In genomic region chr2:173720310-173720709, GRCh38 we compare ENCODE assay signal across 20 cellular contexts.
DNase-seq lines count a peak whose midpoint lies in the region; ATAC-seq, FAIRE-seq and TF ChIP-seq lines count a peak whose summit lies in the region.
"Had no signal": no experiment of that assay in that cellular context is flagged by ENCODE, and none has a peak within 500 bp of the region (broad histone marks: within the 10 kb centered on the region; RNA-seq: fewer than 3 reads in every experiment).

No MANE protein-coding gene starts in this region.

- ATAC-seq in natural killer cell: no peak
- ATAC-seq: activated CD8-positive, alpha-beta T cell treated with anti-CD3 and anti-CD28 coated beads, Interleukin-2, amount 10 ng/mL, durations not matched to agents 7 days and 5 days; left colon; psoas muscle had no signal

- no peaks in the 10 kb centered on the region for H3K4me1 Mint-ChIP-seq in activated CD4-positive, alpha-beta T cell treated with anti-CD3 and anti-CD28 coated beads, Interleukin-2, amount 10 ng/mL, durations not matched to agents 24 days and 14 days
- H3K4me1 Mint-ChIP-seq in natural killer cell: no peaks in the 10 kb centered on the region

- H3K27me3 Mint-ChIP-seq in activated CD4-positive, alpha-beta T cell treated with anti-CD3 and anti-CD28 coated beads, Interleukin-2, amount 10 ng/mL, durations not matched to agents 24 days and 14 days: peaks cover 28% of the 10 kb centered on the region
- H3K27me3 Mint-ChIP-seq in natural killer cell (ENCODE audit: low read depth in 2 of 2): peaks cover 22 to 33% of the 10 kb centered on the region in 2 donors

- H3K9me3 ChIP-seq in fibroblast of lung (ENCODE audit: control insufficient read depth, insufficient read depth, low read depth, low read length) (no peaks in the 10 kb centered on the region), parathyroid adenoma (ENCODE audit: control insufficient read depth, low read length) (no peaks in the 10 kb centered on the region)
- H3K9me3 ChIP-seq: A549, esophagus muscularis mucosa, psoas muscle had no signal

- H4K20me1 ChIP-seq in fibroblast of lung (ENCODE audit: control insufficient read depth, extremely low read depth, insufficient read depth, low read length): no peaks in the 10 kb centered on the region

- no peak overlapping the region for H3K4me3 ChIP-seq in fibroblast of lung (replicated peaks in 1 of 4; ENCODE audit: control extremely low read depth in 1 of 4, insufficient read depth in 1 of 4, low read depth in 3 of 4, low read length in 4 of 4)
- H3K4me3 ChIP-seq in parathyroid adenoma (ENCODE audit: low read depth, low read length): no peak overlapping the region
- H3K4me3 ChIP-seq: A549, esophagus muscularis mucosa, psoas muscle had no signal

- H3K4me3 Mint-ChIP-seq in activated CD4-positive, alpha-beta T cell treated with anti-CD3 and anti-CD28 coated beads, Interleukin-2, amount 10 ng/mL, durations not matched to agents 24 days and 14 days: no peak overlapping the region
- no peak overlapping the region for H3K4me3 Mint-ChIP-seq in natural killer cell
- H3K4me3 Mint-ChIP-seq: activated CD8-positive, alpha-beta T cell treated with anti-CD3 and anti-CD28 coated beads, Interleukin-2, amount 10 ng/mL, durations not matched to agents 7 days and 5 days; stimulated activated naive CD8-positive, alpha-beta T cell treated with anti-CD3 and anti-CD28 coated beads, Interleukin-15, Interleukin-2, amounts not matched to agents 100 ng/mL and 50 ng/mL, for 24 hours had no signal

- H3K36me3 ChIP-seq in fibroblast of lung (ENCODE audit: control insufficient read depth, insufficient read depth, low read length): no peaks in the 10 kb centered on the region
- H3K36me3 ChIP-seq in parathyroid adenoma (ENCODE audit: control insufficient read depth, insufficient read depth, low read length): no peaks in the 10 kb centered on the region
- H3K36me3 ChIP-seq: esophagus muscularis mucosa had no signal

- H2AFZ ChIP-seq in fibroblast of lung (ENCODE audit: low read length): no peak overlapping the region
- peak overlapping the region; percentile 11 for H2AFZ ChIP-seq in parathyroid adenoma

- H3K27ac Mint-ChIP-seq in activated CD4-positive, alpha-beta T cell treated with anti-CD3 and anti-CD28 coated beads, Interleukin-2, amount 10 ng/mL, durations not matched to agents 24 days and 14 days: no peak overlapping the region
- H3K27ac Mint-ChIP-seq in natural killer cell: no peak overlapping the region
- H3K27ac Mint-ChIP-seq: activated CD8-positive, alpha-beta T cell treated with anti-CD3 and anti-CD28 coated beads, Interleukin-2, amount 10 ng/mL, durations not matched to agents 7 days and 5 days; activated T-helper 2 cell treated with anti-CD3 and anti-CD28 coated beads, Interferon-gamma antibody, Interleukin-2, Interleukin-4, amounts not matched to agents 10 μg/mL and 5 μg/mL and 100 μg/mL, durations not matched to agents 14 hours and 24 hours and 36 hours; stimulated activated naive CD8-positive, alpha-beta T cell treated with anti-CD3 and anti-CD28 coated beads, Interleukin-15, Interleukin-2, amounts not matched to agents 100 ng/mL and 50 ng/mL, for 24 hours had no signal

- H3K9ac ChIP-seq in fibroblast of lung (ENCODE audit: insufficient read depth, low read length) (no peak overlapping the region), parathyroid adenoma (no peak overlapping the region)
- H3K9ac ChIP-seq: KMS-11 had no signal

- DNase-seq in activated CD4-positive, alpha-beta T cell treated with anti-CD3 and anti-CD28 coated beads, Interleukin-2, amount 10 ng/mL, durations not matched to agents 24 days and 14 days: peak; percentile 28
- no peak for DNase-seq in activated CD4-positive, alpha-beta T cell treated with anti-CD3 and anti-CD28 coated beads, Interleukin-2, amount 50 U/mL, for 1 hour
- peak; percentile 38 for DNase-seq in RPMI7951 (ENCODE audit: low read depth)
- peak; percentile 55 to 80 for DNase-seq in fibroblast of lung (ENCODE audit: low read depth in 2 of 2)
- DNase-seq in RCC 7860 (ENCODE audit: low spot score): no peak
- DNase-seq in NCI-H774 (lab: John Stamatoyannopoulos, UW): no peak
- no peak for DNase-seq in natural killer cell
- DNase-seq: activated CD8-positive, alpha-beta T cell treated with anti-CD3 and anti-CD28 coated beads, Interleukin-2, amount 10 ng/mL, durations not matched to agents 7 days and 5 days; anterior cingulate cortex; dermis blood vessel endothelial cell; GDM1; left colon; NCI-H146; psoas muscle had no signal

- peak; percentile 38 to 53 for TF ChIP-seq CTCF in fibroblast of lung (conservative IDR thresholded peaks at IDR 0.05 in 1 of 2, IDR thresholded peaks at IDR 0.05 in 1 of 2; ENCODE audit: low read depth in 1 of 2, low read length in 2 of 2)
- TF ChIP-seq CTCF in parathyroid adenoma (IDR thresholded peaks at IDR 0.05): no peak
- no peak for TF ChIP-seq CTCF in natural killer cell (IDR thresholded peaks at IDR 0.05)

- no peak overlapping the region for H3K4me2 ChIP-seq in fibroblast of lung (ENCODE audit: extremely low read depth, insufficient read depth, low read length)
- no peak overlapping the region for H3K4me2 ChIP-seq in parathyroid adenoma (ENCODE audit: low read length)
- H3K4me2 ChIP-seq: A549, KMS-11 had no signal

- FAIRE-seq in RCC 7860 (lab: Jason Lieb, UNC): no peak
- FAIRE-seq: A549 had no signal

- no peaks in the 10 kb centered on the region for H3K9me3 Mint-ChIP-seq in activated CD4-positive, alpha-beta T cell treated with anti-CD3 and anti-CD28 coated beads, Interleukin-2, amount 10 ng/mL, durations not matched to agents 24 days and 14 days
- H3K9me3 Mint-ChIP-seq in natural killer cell: no peaks in the 10 kb centered on the region
- H3K9me3 Mint-ChIP-seq: activated T-helper 2 cell treated with anti-CD3 and anti-CD28 coated beads, Interferon-gamma antibody, Interleukin-2, Interleukin-4, amounts not matched to agents 10 μg/mL and 5 μg/mL and 100 μg/mL, durations not matched to agents 14 hours and 24 hours and 36 hours; stimulated activated naive CD8-positive, alpha-beta T cell treated with anti-CD3 and anti-CD28 coated beads, Interleukin-15, Interleukin-2, amounts not matched to agents 100 ng/mL and 50 ng/mL, for 24 hours had no signal

- intact Hi-C loops in activated CD4-positive, alpha-beta T cell treated with anti-CD3 and anti-CD28 coated beads, Interleukin-2, amount 10 ng/mL, durations not matched to agents 24 days and 14 days (cut with micrococcal nuclease): no loop called here
- intact Hi-C loops in natural killer cell (cut with micrococcal nuclease): no loop called here

- H3K36me3 Mint-ChIP-seq in activated CD4-positive, alpha-beta T cell treated with anti-CD3 and anti-CD28 coated beads, Interleukin-2, amount 10 ng/mL, durations not matched to agents 24 days and 14 days (ENCODE audit: low read depth): no peaks in the 10 kb centered on the region
- no peaks in the 10 kb centered on the region for H3K36me3 Mint-ChIP-seq in natural killer cell

- H3K27me3 ChIP-seq in fibroblast of lung (ENCODE audit: control insufficient read depth, insufficient read depth, low read length): peaks cover 2% of the 10 kb centered on the region
- H3K27me3 ChIP-seq in parathyroid adenoma (ENCODE audit: control insufficient read depth, insufficient read depth, low read length): no peaks in the 10 kb centered on the region

- no peak overlapping the region for H3K27ac ChIP-seq in fibroblast of lung (ENCODE audit: insufficient read depth, low read length)
- no peak overlapping the region for H3K27ac ChIP-seq in parathyroid adenoma
- H3K27ac ChIP-seq: A549, esophagus muscularis mucosa, KMS-11, psoas muscle had no signal

- H3K4me1 ChIP-seq in fibroblast of lung (ENCODE audit: control insufficient read depth, extremely low read depth, insufficient read depth, low read length): no peaks in the 10 kb centered on the region
- H3K4me1 ChIP-seq in parathyroid adenoma: no peaks in the 10 kb centered on the region
- H3K4me1 ChIP-seq: esophagus muscularis mucosa, psoas muscle had no signal

- H3K79me2 ChIP-seq in fibroblast of lung (ENCODE audit: control insufficient read depth, insufficient read depth, low read length) (no peaks in the 10 kb centered on the region), parathyroid adenoma (no peaks in the 10 kb centered on the region)

Comparison
In these comparisons a context has a peak if more than half of its experiments do, and no peak if none do; other contexts are left out.
1. DNase-seq: peak in activated CD4-positive, alpha-beta T cell treated with anti-CD3 and anti-CD28 coated beads, Interleukin-2, amount 10 ng/mL, durations not matched to agents 24 days and 14 days (single experiment), RPMI7951 (single experiment) and fibroblast of lung (2 of 2); none in activated CD4-positive, alpha-beta T cell treated with anti-CD3 and anti-CD28 coated beads, Interleukin-2, amount 50 U/mL, for 1 hour (single experiment), RCC 7860 (single experiment), NCI-H774 (single experiment) and natural killer cell (single experiment).
2. CTCF ChIP-seq: peak in fibroblast of lung (2 of 2); none in parathyroid adenoma (single experiment) and natural killer cell (single experiment).